ENCODE assay signal across 22 cellular contexts in genomic region chr10:65235846-65236245, GRCh38.
"Had no signal": no experiment of that assay in that cellular context is flagged by ENCODE, and none has a peak within 500 bp of the region (broad histone marks: within the 10 kb centered on the region; RNA-seq: fewer than 3 reads in every experiment).

No MANE protein-coding gene starts in this region.

- H3K27ac ChIP-seq: coronary artery, dorsolateral prefrontal cortex, esophagus muscularis mucosa, foreskin keratinocyte, gastroesophageal sphincter, heart left ventricle, hepatocyte, left lung, lower lobe of right lung had no signal

- H3K79me2 ChIP-seq: hepatocyte had no signal

- H3K27me3 ChIP-seq: dorsolateral prefrontal cortex, esophagus muscularis mucosa, foreskin keratinocyte, gastroesophageal sphincter, heart left ventricle, hepatocyte, left lung had no signal

- H3K4me3 ChIP-seq: coronary artery, dorsolateral prefrontal cortex, esophagus muscularis mucosa, gastroesophageal sphincter, heart left ventricle, hepatocyte, left lung, lower lobe of right lung had no signal

- H3K4me2 ChIP-seq: hepatocyte had no signal

- DNase-seq: dermis blood vessel endothelial cell; dorsolateral prefrontal cortex; effector CD4-positive, alpha-beta T cell; effector memory CD4-positive, alpha-beta T cell; foreskin keratinocyte; heart left ventricle; hypothalamus; immature natural killer cell; islet precursor cell; kidney; kidney glomerular epithelial cell; left cardiac atrium; left lung; left ventricle myocardium superior; lower lobe of right lung; mesendoderm; midbrain; naive thymus-derived CD4-positive, alpha-beta T cell had no signal

- H3K9me3 ChIP-seq: esophagus muscularis mucosa, gastroesophageal sphincter, left lung, lower lobe of right lung had no signal

- H3K36me3 ChIP-seq: esophagus muscularis mucosa, gastroesophageal sphincter, heart left ventricle, left lung, lower lobe of right lung had no signal

- H3K4me1 ChIP-seq: esophagus muscularis mucosa, foreskin keratinocyte, gastroesophageal sphincter, heart left ventricle, left lung, lower lobe of right lung had no signal

- H2AFZ ChIP-seq: hepatocyte had no signal
